2 cellular contexts compared by ENCODE assay signal in genomic region chr1:40687059-40687458, GRCh38.
A peak's percentile ranks its signal among the peaks of the same experiment; 100 is the strongest.
TF ChIP-seq lines count a peak whose summit lies in the region.

No MANE protein-coding gene starts in this region.

TF ChIP-seq in A549, 52 proteins besides CTCF, POLR2A, EP300 and RAD21:
- TF ChIP-seq ATOH8 (CRISPR knock-in tag; IDR thresholded peaks at IDR 0.05; ENCODE audit: low read depth), result no peak
- peak; percentile 17 for TF ChIP-seq MAFK (IDR thresholded peaks at IDR 0.05; ENCODE audit: partially characterized antibody)
- no peak for TF ChIP-seq MAZ (IDR thresholded peaks at IDR 0.05; ENCODE audit: borderline replicate concordance, low read depth, low read length)

TF ChIP-seq in K562, 482 proteins besides CTCF, POLR2A, EP300 and RAD21:
- TF ChIP-seq ZNF197 (CRISPR knock-in tag; IDR thresholded peaks at IDR 0.05; ENCODE audit: low read depth) (no peak), ZBTB43 (CRISPR knock-in tag; IDR thresholded peaks at IDR 0.05) (no peak), CEBPB (tag; IDR thresholded peaks at IDR 0.05) (no peak), KHSRP (IDR thresholded peaks at IDR 0.05) (no peak), ZNF316 (IDR thresholded peaks at IDR 0.05) (peak; percentile 53; the same call in 1 of the 2 replicates), BCOR (IDR thresholded peaks at IDR 0.05) (no peak), CBFA2T3 (IDR thresholded peaks at IDR 0.05) (no peak)
